1 cellular context compared by ENCODE assay signal in genomic region chr21:45288441-45288841, GRCh38.
TF ChIP-seq lines count a peak whose summit lies in the region.

No MANE protein-coding gene starts in this region.

TF ChIP-seq in GM12878, 131 proteins besides CTCF, POLR2A, EP300 and RAD21 (continued from another document):
- TF ChIP-seq ZBTB33 (IDR thresholded peaks at IDR 0.05): no peak
- TF ChIP-seq STAT3 (IDR thresholded peaks at IDR 0.05; ENCODE audit: low read depth, low read length): no peak
- no peak for TF ChIP-seq SIN3A (IDR thresholded peaks at IDR 0.05; ENCODE audit: low read depth, low read length)
- no peak for TF ChIP-seq SREBF1 (IDR thresholded peaks at IDR 0.05; ENCODE audit: low read length)
- no peak for TF ChIP-seq BRCA1 (IDR thresholded peaks at IDR 0.05; ENCODE audit: low read depth, low read length)
- no peak for TF ChIP-seq RB1 (IDR thresholded peaks at IDR 0.05; ENCODE audit: borderline replicate concordance)
- no peak for TF ChIP-seq BCL3 (IDR thresholded peaks at IDR 0.05; ENCODE audit: borderline replicate concordance, insufficient read depth, low read depth, low read length, poor library complexity, severe bottlenecking)
- no peak for TF ChIP-seq DPF2 (IDR thresholded peaks at IDR 0.05)
- TF ChIP-seq ZNF217 (IDR thresholded peaks at IDR 0.05): no peak
- TF ChIP-seq SIX5 (IDR thresholded peaks at IDR 0.05; ENCODE audit: low read depth, low read length, severe bottlenecking): no peak
